In genomic region chr12:102879144-102879763, GRCh38 we compare ENCODE assay signal across 9 cellular contexts. TPM values are rescaled to one million over a fixed set of nuclear protein-coding genes. Genes with fewer than 3 reads are reported as not detected.
DNase-seq lines count a peak whose midpoint lies in the region; ATAC-seq, FAIRE-seq and TF ChIP-seq lines count a peak whose summit lies in the region.
"Had no signal": no experiment of that assay in that cellular context is flagged by ENCODE, and none has a peak within 500 bp of the region (broad histone marks: within the 10 kb centered on the region; RNA-seq: fewer than 3 reads in every experiment).

No MANE protein-coding gene starts in this region.

- no peaks in the 10 kb centered on the region for H3K4me1 Mint-ChIP-seq in activated CD4-positive, alpha-beta memory T cell treated with anti-CD3 and anti-CD28 coated beads, Interleukin-2, amount 10 ng/mL, durations not matched to agents 7 days and 5 days

- H3K9me3 ChIP-seq in small intestine (ENCODE audit: control insufficient read depth, low read depth) = no peaks in the 10 kb centered on the region

- no peak overlapping the region for H3K27ac Mint-ChIP-seq in activated CD4-positive, alpha-beta memory T cell treated with anti-CD3 and anti-CD28 coated beads, Interleukin-2, amount 10 ng/mL, durations not matched to agents 7 days and 5 days

- peak; percentile 30 for TF ChIP-seq CTCF in AG09309 (IDR thresholded peaks at IDR 0.05; ENCODE audit: control insufficient read depth, insufficient read depth, low read depth, low read length, missing control alignments)

- no peaks in the 10 kb centered on the region for H3K4me1 ChIP-seq in small intestine (ENCODE audit: control insufficient read depth in 2 of 2, insufficient read depth in 1 of 2, low read depth in 1 of 2, low read length in 1 of 2)

- 14 to 22% (median 16%) methylated on average over 9 of the region's 9 CpGs for WGBS in small intestine, 3 donors

- no peak for FAIRE-seq in small intestine (lab: Jason Lieb, UNC)

- H3K36me3 Mint-ChIP-seq in activated CD4-positive, alpha-beta memory T cell treated with anti-CD3 and anti-CD28 coated beads, Interleukin-2, amount 10 ng/mL, durations not matched to agents 7 days and 5 days (ENCODE audit: low read depth) = no peaks in the 10 kb centered on the region

- no peak for TF ChIP-seq POLR2A in GM18505 (IDR thresholded peaks at IDR 0.05; ENCODE audit: borderline replicate concordance, extremely low read depth, insufficient read depth, insufficient read length)

- no peaks in the 10 kb centered on the region for H3K27me3 Mint-ChIP-seq in activated CD4-positive, alpha-beta memory T cell treated with anti-CD3 and anti-CD28 coated beads, Interleukin-2, amount 10 ng/mL, durations not matched to agents 7 days and 5 days

- ATAC-seq in GM18505 (IDR thresholded peaks at IDR 0.05; ENCODE audit: unreplicated experiment) = peak; percentile 67
- peak; percentile 57 for ATAC-seq in HG03280 (IDR thresholded peaks at IDR 0.05; ENCODE audit: unreplicated experiment)
- peak; percentile 63 for ATAC-seq in left ventricle myocardium superior

- H3K27ac ChIP-seq in small intestine (ENCODE audit: low read depth in 1 of 2, low read length in 1 of 2) = no peak overlapping the region

- intact Hi-C loops in left ventricle myocardium superior (cut with micrococcal nuclease) = no loop called here

- H3K4me3 Mint-ChIP-seq in activated CD4-positive, alpha-beta memory T cell treated with anti-CD3 and anti-CD28 coated beads, Interleukin-2, amount 10 ng/mL, durations not matched to agents 7 days and 5 days = no peak overlapping the region

- CTCF ChIA-PET in activated CD4-positive, alpha-beta memory T cell treated with anti-CD3 and anti-CD28 coated beads, Interleukin-2, amount 10 ng/mL, durations not matched to agents 7 days and 5 days (lab: Charles Lee) = interaction anchor here (1.0 kb wide), 1 partner anchor 961 kb away, joined by 3 read pairs; no protein-coding TSS in a partner anchor

- H3K27me3 ChIP-seq in small intestine (ENCODE audit: control insufficient read depth in 2 of 2, insufficient read depth in 2 of 2, low read length in 2 of 2) = no peaks in the 10 kb centered on the region

- no peak overlapping the region for H3K4me3 ChIP-seq in AG09309 (ENCODE audit: control insufficient read depth, low read depth, low read length)
- no peak overlapping the region for H3K4me3 ChIP-seq in small intestine (ENCODE audit: low read depth in 1 of 2, low read length in 2 of 2)

- peak; percentile 16 for DNase-seq in AG09309 (ENCODE audit: low read depth)
- DNase-seq in NCI-H2227 (lab: John Stamatoyannopoulos, UW; ENCODE audit: unreplicated experiment) = peak; percentile 90
- peak; percentile 26 for DNase-seq in activated CD4-positive, alpha-beta memory T cell treated with anti-CD3 and anti-CD28 coated beads, Interleukin-2, amount 10 ng/mL, durations not matched to agents 7 days and 5 days
- DNase-seq in left ventricle myocardium superior = peak; percentile 47
- DNase-seq in small intestine = peak; percentile 2
- no peak for DNase-seq in activated effector memory CD4-positive, alpha-beta T cell treated with Interleukin-2 at 50 U/mL for 16 hours

- no peaks in the 10 kb centered on the region for H3K36me3 ChIP-seq in small intestine (ENCODE audit: control insufficient read depth in 2 of 2, insufficient read depth in 2 of 2, low read length in 2 of 2)

- no peaks in the 10 kb centered on the region for H3K9me3 Mint-ChIP-seq in activated CD4-positive, alpha-beta memory T cell treated with anti-CD3 and anti-CD28 coated beads, Interleukin-2, amount 10 ng/mL, durations not matched to agents 7 days and 5 days

- POLR2A ChIA-PET in activated CD4-positive, alpha-beta memory T cell treated with anti-CD3 and anti-CD28 coated beads, Interleukin-2, amount 10 ng/mL, durations not matched to agents 7 days and 5 days (lab: Charles Lee) = no interaction called here

RNA-seq across cellular contexts. Expression of gene PAH, which starts 37.8 kb away (rescaled TPM):
- not detected for total RNA-seq in activated CD4-positive, alpha-beta memory T cell treated with anti-CD3 and anti-CD28 coated beads, Interleukin-2, amount 10 ng/mL, durations not matched to agents 7 days and 5 days
- not detected for total RNA-seq in left ventricle myocardium superior
- not detected for polyA plus RNA-seq in small intestine
- total RNA-seq: lower leg skin had no signal
